ENCODE assay signal across 1 cellular context in the genomic region with DNA sequence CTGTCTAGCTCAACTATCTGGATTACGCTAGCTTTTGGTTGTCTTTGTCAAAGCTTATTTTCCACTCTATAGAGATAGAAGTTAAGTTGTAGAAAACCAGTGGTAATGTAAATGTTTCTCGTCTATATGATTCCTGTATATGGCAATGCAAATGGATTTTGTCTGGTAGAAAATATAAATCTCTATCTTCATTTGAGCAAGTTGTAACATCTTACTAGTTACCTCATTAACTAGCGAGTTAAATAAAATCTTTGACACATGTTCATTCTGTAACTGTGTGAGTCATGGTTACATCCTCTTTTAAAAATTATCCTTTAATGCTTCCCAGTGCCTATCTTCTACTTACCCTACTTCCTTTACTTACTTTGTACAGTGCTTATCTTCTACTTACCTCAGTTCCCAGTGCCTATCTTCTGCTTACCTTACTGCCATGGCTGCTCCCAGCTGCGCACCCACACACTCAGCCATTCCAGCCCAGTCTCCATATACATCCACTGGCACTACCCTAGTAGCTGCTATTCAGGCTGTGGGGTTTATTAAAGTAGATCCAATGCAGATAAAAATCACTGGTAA.
TF ChIP-seq lines count a peak whose summit lies in the region.

No MANE protein-coding gene starts in this region.

TF ChIP-seq in A549, 52 proteins besides CTCF, POLR2A, EP300 and RAD21 (continued from another document):
- TF ChIP-seq, protein P1, sequence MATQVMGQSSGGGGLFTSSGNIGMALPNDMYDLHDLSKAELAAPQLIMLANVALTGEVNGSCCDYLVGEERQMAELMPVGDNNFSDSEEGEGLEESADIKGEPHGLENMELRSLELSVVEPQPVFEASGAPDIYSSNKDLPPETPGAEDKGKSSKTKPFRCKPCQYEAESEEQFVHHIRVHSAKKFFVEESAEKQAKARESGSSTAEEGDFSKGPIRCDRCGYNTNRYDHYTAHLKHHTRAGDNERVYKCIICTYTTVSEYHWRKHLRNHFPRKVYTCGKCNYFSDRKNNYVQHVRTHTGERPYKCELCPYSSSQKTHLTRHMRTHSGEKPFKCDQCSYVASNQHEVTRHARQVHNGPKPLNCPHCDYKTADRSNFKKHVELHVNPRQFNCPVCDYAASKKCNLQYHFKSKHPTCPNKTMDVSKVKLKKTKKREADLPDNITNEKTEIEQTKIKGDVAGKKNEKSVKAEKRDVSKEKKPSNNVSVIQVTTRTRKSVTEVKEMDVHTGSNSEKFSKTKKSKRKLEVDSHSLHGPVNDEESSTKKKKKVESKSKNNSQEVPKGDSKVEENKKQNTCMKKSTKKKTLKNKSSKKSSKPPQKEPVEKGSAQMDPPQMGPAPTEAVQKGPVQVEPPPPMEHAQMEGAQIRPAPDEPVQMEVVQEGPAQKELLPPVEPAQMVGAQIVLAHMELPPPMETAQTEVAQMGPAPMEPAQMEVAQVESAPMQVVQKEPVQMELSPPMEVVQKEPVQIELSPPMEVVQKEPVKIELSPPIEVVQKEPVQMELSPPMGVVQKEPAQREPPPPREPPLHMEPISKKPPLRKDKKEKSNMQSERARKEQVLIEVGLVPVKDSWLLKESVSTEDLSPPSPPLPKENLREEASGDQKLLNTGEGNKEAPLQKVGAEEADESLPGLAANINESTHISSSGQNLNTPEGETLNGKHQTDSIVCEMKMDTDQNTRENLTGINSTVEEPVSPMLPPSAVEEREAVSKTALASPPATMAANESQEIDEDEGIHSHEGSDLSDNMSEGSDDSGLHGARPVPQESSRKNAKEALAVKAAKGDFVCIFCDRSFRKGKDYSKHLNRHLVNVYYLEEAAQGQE (IDR thresholded peaks at IDR 0.05): no peak
- TF ChIP-seq HOXA7 (CRISPR knock-in tag; IDR thresholded peaks at IDR 0.05) (no peak), NPAS2 (CRISPR knock-in tag; IDR thresholded peaks at IDR 0.05; ENCODE audit: borderline replicate concordance) (no peak)
